1 cellular context compared by ENCODE assay signal in the genomic region with DNA sequence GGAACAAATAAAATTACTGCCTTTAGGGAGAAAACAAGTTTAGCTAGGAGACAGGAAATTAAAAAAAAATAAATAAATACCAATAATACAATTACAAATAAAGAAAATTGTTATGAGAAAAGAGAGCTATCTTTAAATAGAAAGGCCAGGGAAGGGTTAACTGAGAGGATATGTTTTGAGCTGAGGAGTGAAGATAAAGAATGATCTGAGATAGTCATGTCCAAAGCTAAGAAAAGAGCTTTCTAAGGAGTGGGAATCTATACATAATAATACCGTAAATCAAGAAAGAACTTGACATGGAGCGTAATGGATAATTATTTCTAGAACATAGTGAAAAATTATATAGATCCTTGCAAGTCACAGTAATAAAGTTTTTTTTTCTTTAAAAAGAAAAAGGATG.
TF ChIP-seq lines count a peak whose summit lies in the region.

No MANE protein-coding gene starts in this region.

TF ChIP-seq in K562, 482 proteins besides CTCF, POLR2A, EP300 and RAD21 (continued from another document):
- TF ChIP-seq, protein P1, sequence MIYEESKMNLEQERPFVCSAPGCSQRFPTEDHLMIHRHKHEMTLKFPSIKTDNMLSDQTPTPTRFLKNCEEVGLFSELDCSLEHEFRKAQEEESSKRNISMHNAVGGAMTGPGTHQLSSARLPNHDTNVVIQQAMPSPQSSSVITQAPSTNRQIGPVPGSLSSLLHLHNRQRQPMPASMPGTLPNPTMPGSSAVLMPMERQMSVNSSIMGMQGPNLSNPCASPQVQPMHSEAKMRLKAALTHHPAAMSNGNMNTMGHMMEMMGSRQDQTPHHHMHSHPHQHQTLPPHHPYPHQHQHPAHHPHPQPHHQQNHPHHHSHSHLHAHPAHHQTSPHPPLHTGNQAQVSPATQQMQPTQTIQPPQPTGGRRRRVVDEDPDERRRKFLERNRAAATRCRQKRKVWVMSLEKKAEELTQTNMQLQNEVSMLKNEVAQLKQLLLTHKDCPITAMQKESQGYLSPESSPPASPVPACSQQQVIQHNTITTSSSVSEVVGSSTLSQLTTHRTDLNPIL (CRISPR knock-in tag; IDR thresholded peaks at IDR 0.05), result no peak
- TF ChIP-seq DPF2 (IDR thresholded peaks at IDR 0.05) (peak; percentile 49; the same call in 1 of the 2 replicates), KDM4B (IDR thresholded peaks at IDR 0.05; ENCODE audit: borderline replicate concordance in 2 of 2, low read depth in 1 of 2) (no peak)
- TF ChIP-seq, protein P2, sequence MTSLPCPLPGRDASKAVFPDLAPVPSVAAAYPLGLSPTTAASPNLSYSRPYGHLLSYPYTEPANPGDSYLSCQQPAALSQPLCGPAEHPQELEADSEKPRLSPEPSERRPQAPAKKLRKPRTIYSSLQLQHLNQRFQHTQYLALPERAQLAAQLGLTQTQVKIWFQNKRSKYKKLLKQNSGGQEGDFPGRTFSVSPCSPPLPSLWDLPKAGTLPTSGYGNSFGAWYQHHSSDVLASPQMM (CRISPR knock-in tag; IDR thresholded peaks at IDR 0.05), result no peak
